8 cellular contexts compared by ENCODE assay signal in the genomic region with DNA sequence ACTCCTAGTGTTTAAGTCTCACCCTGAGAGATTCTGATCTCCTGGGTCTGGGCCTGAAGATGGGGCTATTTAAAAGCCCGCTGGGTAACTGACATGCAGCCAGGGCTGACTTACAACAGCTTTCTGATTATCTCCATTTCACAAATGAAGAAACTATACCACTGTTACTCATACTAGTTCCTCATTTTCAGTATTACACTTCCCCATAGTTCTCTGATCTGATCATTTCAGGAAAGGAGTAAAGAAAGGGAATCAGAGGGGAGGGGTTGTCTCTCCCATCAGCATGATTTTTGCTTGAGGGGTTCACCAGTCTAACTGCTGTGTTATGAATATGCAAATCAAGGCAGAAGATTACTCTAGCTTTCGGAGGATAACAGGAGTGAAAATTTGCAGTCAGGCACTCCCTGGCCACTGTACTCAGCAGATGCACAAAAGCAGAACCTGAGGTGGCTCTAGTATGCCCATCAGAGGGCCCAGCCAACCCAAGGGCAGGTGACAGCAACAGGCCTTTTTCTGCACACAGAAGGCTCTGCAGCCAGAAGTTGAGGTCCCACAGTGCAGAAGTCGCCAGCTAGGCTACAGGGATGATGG.
DNase-seq lines count a peak whose midpoint lies in the region; ATAC-seq lines count a peak whose summit lies in the region.

No MANE protein-coding gene starts in this region.

- peak overlapping the region; percentile 83 for H3K27ac Mint-ChIP-seq in dendritic cell treated with granulocyte-macrophage colony-stimulating factor and Interleukin-4, amounts not matched to agents 40 ng/mL and 50 ng/mL, for 4 days

- ATAC-seq in GM19468 (IDR thresholded peaks at IDR 0.05; ENCODE audit: extremely low read depth, unreplicated experiment), result peak; percentile 35
- ATAC-seq in HG03457 (IDR thresholded peaks at IDR 0.05; ENCODE audit: unreplicated experiment), result peak; percentile 49

- H3K4me1 Mint-ChIP-seq in dendritic cell treated with granulocyte-macrophage colony-stimulating factor and Interleukin-4, amounts not matched to agents 40 ng/mL and 50 ng/mL, for 4 days (ENCODE audit: low read depth), result peaks cover 78% of the 10 kb centered on the region

- DNase-seq in GF-D8 (lab: John Stamatoyannopoulos, UW) (peak; percentile 61), NCI-H1417 treated with DMSO at 0.1 percent for 48 hours (lab: John Stamatoyannopoulos, UW) (no peak), NCI-H446 (lab: John Stamatoyannopoulos, UW) (no peak), NCI-H1694 treated with DMSO at 0.1 percent for 48 hours (lab: John Stamatoyannopoulos, UW) (no peak)
- DNase-seq in activated CD4-positive, alpha-beta T cell treated with anti-CD3 and anti-CD28 coated beads, Interleukin-2, amount 50 U/mL, for 4 hours, result no peak

- peak overlapping the region; percentile 13 for H3K4me3 Mint-ChIP-seq in dendritic cell treated with granulocyte-macrophage colony-stimulating factor and Interleukin-4, amounts not matched to agents 40 ng/mL and 50 ng/mL, for 4 days

- no peaks in the 10 kb centered on the region for H3K9me3 Mint-ChIP-seq in dendritic cell treated with granulocyte-macrophage colony-stimulating factor and Interleukin-4, amounts not matched to agents 40 ng/mL and 50 ng/mL, for 4 days

- H3K36me3 Mint-ChIP-seq in dendritic cell treated with granulocyte-macrophage colony-stimulating factor and Interleukin-4, amounts not matched to agents 40 ng/mL and 50 ng/mL, for 4 days (ENCODE audit: low read depth), result no peaks in the 10 kb centered on the region

- intact Hi-C loops in dendritic cell treated with granulocyte-macrophage colony-stimulating factor and Interleukin-4, amounts not matched to agents 40 ng/mL and 50 ng/mL, for 4 days (cut with micrococcal nuclease), result loop anchor here (5.0 kb wide), 1 partner anchor 60 kb away; a partner anchor contains a TSS

- H3K27me3 Mint-ChIP-seq in dendritic cell treated with granulocyte-macrophage colony-stimulating factor and Interleukin-4, amounts not matched to agents 40 ng/mL and 50 ng/mL, for 4 days, result no peaks in the 10 kb centered on the region
